ENCODE assay signal across 34 cellular contexts in genomic region chr15:60244813-60245212, GRCh38.
DNase-seq lines count a peak whose midpoint lies in the region; ATAC-seq, FAIRE-seq and TF ChIP-seq lines count a peak whose summit lies in the region.
"Had no signal": no experiment of that assay in that cellular context is flagged by ENCODE, and none has a peak within 500 bp of the region (broad histone marks: within the 10 kb centered on the region; RNA-seq: fewer than 3 reads in every experiment).

No MANE protein-coding gene starts in this region.

- intact Hi-C loops in left colon (cut with DNase I, micrococcal nuclease) = no loop called here

- no peaks in the 10 kb centered on the region for H3K9me3 ChIP-seq in A549
- no peaks in the 10 kb centered on the region for H3K9me3 ChIP-seq in HEK293 (ENCODE audit: control insufficient read depth, insufficient read depth, low read depth, low read length)
- H3K9me3 ChIP-seq: BE2C, BLaER1, Caco-2 had no signal

- no peak for DNase-seq in activated naive CD4-positive, alpha-beta T cell treated with anti-CD3 and anti-CD28 coated beads, Interleukin-2, amount 50 U/mL, for 72 hours (ENCODE audit: low spot score in 2 of 2)
- DNase-seq in A549 (ENCODE audit: low read depth in 1 of 2, low spot score in 1 of 2) (no peak), left colon (no peak)
- DNase-seq in T-helper 2 cell treated with Interferon-gamma antibody and Interleukin-4, amounts not matched to agents 5 μg/mL and 100 μg/mL, for 36 hours (ENCODE audit: low spot score) = no peak
- DNase-seq: 8988T; ACHN; AML-193; BE2C; C1 segment of cervical spinal cord; Caco-2; Calu3; CD4-positive, alpha-beta memory T cell; CD4-positive, alpha-beta T cell; CD4-positive, CD25-positive, alpha-beta regulatory T cell; CD8-positive, alpha-beta memory T cell; CD8-positive, alpha-beta T cell; COR-L47; DMS 273 treated with DMSO at 0.1 percent for 48 hours; DMS153; DMS53; DMS79; DMS79 treated with DMSO at 0.1 percent for 48 hours; DND-41; EL had no signal

- TF ChIP-seq EP300 in A549 (IDR thresholded peaks at IDR 0.05) = no peak

- TF ChIP-seq POLR2A in A549 (IDR thresholded peaks at IDR 0.05; ENCODE audit: low read length) = no peak

- H3K4me3 ChIP-seq in A549 (no peak overlapping the region), HEK293 (ENCODE audit: low read depth, low read length) (no peak overlapping the region)
- H3K4me3 ChIP-seq: BLaER1; BLaER1 treated with 17β-estradiol and CSF1 and Interleukin-3, amounts not matched to agents 10 nM and 100 nM had no signal

- CTCF ChIA-PET in A549 (lab: Yijun Ruan, JAX) = no interaction called here
- CTCF ChIA-PET in HEK293 (lab: Yijun Ruan, JAX) = no interaction called here

- no peaks in the 10 kb centered on the region for H3K36me3 Mint-ChIP-seq in activated naive CD4-positive, alpha-beta T cell treated with anti-CD3 and anti-CD28 coated beads, Interleukin-2, amount 50 U/mL, for 24 hours
- H3K36me3 Mint-ChIP-seq in activated naive CD4-positive, alpha-beta T cell treated with anti-CD3 and anti-CD28 coated beads, Interleukin-2, amount 50 U/mL, for 72 hours = peaks cover 0 to 4% of the 10 kb centered on the region in 2 donors
- no peaks in the 10 kb centered on the region for H3K36me3 Mint-ChIP-seq in T-helper 2 cell treated with Interferon-gamma antibody and Interleukin-4, amounts not matched to agents 5 μg/mL and 100 μg/mL, for 36 hours (ENCODE audit: low read depth)
- H3K36me3 Mint-ChIP-seq: CD14-positive monocyte; CD4-positive, alpha-beta memory T cell; CD4-positive, CD25-positive, alpha-beta regulatory T cell; CD8-positive, alpha-beta memory T cell; CD8-positive, alpha-beta T cell had no signal

- no peaks in the 10 kb centered on the region for H3K4me1 Mint-ChIP-seq in activated naive CD4-positive, alpha-beta T cell treated with anti-CD3 and anti-CD28 coated beads, Interleukin-2, amount 50 U/mL, for 24 hours
- no peaks in the 10 kb centered on the region for H3K4me1 Mint-ChIP-seq in T-helper 2 cell treated with Interferon-gamma antibody and Interleukin-4, amounts not matched to agents 5 μg/mL and 100 μg/mL, for 36 hours (ENCODE audit: low read depth)
- H3K4me1 Mint-ChIP-seq: B cell; CD14-positive monocyte; CD4-positive, alpha-beta memory T cell; CD4-positive, CD25-positive, alpha-beta regulatory T cell; CD8-positive, alpha-beta memory T cell had no signal

- ATAC-seq in activated naive CD4-positive, alpha-beta T cell treated with anti-CD3 and anti-CD28 coated beads, Interleukin-2, amount 50 U/mL, for 72 hours = no peak
- ATAC-seq in A549 (no peak), left colon (no peak)
- ATAC-seq: CD8-positive, alpha-beta T cell had no signal

- no peaks in the 10 kb centered on the region for H3K36me3 ChIP-seq in HEK293 (ENCODE audit: control insufficient read depth in 2 of 2, insufficient read depth in 1 of 2, low read length in 2 of 2)
- H3K36me3 ChIP-seq: BE2C; BLaER1; BLaER1 treated with 17β-estradiol and CSF1 and Interleukin-3, amounts not matched to agents 10 nM and 100 nM had no signal

- no peaks in the 10 kb centered on the region for H3K9me3 Mint-ChIP-seq in activated naive CD4-positive, alpha-beta T cell treated with anti-CD3 and anti-CD28 coated beads, Interleukin-2, amount 50 U/mL, for 24 hours
- peaks cover 2 to 3% of the 10 kb centered on the region in 2 donors for H3K9me3 Mint-ChIP-seq in activated naive CD4-positive, alpha-beta T cell treated with anti-CD3 and anti-CD28 coated beads, Interleukin-2, amount 50 U/mL, for 72 hours
- no peaks in the 10 kb centered on the region for H3K9me3 Mint-ChIP-seq in T-helper 2 cell treated with Interferon-gamma antibody and Interleukin-4, amounts not matched to agents 5 μg/mL and 100 μg/mL, for 36 hours
- H3K9me3 Mint-ChIP-seq: CD8-positive, alpha-beta T cell had no signal

- peak; percentile 61 for FAIRE-seq in A549 (lab: Jason Lieb, UNC)
- FAIRE-seq: A204.1, D721Med had no signal

- no peak overlapping the region for H3K27ac ChIP-seq in A549
- H3K27ac ChIP-seq in HEK293 (ENCODE audit: extremely low read depth, low read depth, low read length) = no peak overlapping the region
- H3K27ac ChIP-seq: 22Rv1; BLaER1; BLaER1 treated with 17β-estradiol and CSF1 and Interleukin-3, amounts not matched to agents 10 nM and 100 nM; C4-2B had no signal

- no peak for TF ChIP-seq CTCF in A549 (IDR thresholded peaks at IDR 0.05)
- no peak for TF ChIP-seq CTCF in HEK293 (tag by site-specific recombination; IDR thresholded peaks at IDR 0.05)

- no peak for TF ChIP-seq RAD21 in A549 (conservative IDR thresholded peaks at IDR 0.05 in 1 of 2, IDR thresholded peaks at IDR 0.05 in 1 of 2)

- POLR2A ChIA-PET in A549 (lab: Yijun Ruan, JAX) = no interaction called here
- POLR2A ChIA-PET in HEK293 (lab: Yijun Ruan, JAX) = no interaction called here

- H3K4me2 ChIP-seq in A549 = no peak overlapping the region
- H3K4me2 ChIP-seq: BLaER1; BLaER1 treated with 17β-estradiol and CSF1 and Interleukin-3, amounts not matched to agents 10 nM and 100 nM had no signal

- H3K4me1 ChIP-seq in A549 (no peaks in the 10 kb centered on the region), HEK293 (ENCODE audit: control insufficient read depth, insufficient read depth, low read length) (no peaks in the 10 kb centered on the region)
- H3K4me1 ChIP-seq: BE2C; BLaER1; BLaER1 treated with 17β-estradiol and CSF1 and Interleukin-3, amounts not matched to agents 10 nM and 100 nM; Caco-2 had no signal

- H3K27ac Mint-ChIP-seq in activated naive CD4-positive, alpha-beta T cell treated with anti-CD3 and anti-CD28 coated beads, Interleukin-2, amount 50 U/mL, for 24 hours = peak overlapping the region; percentile 60
- no peak overlapping the region for H3K27ac Mint-ChIP-seq in activated naive CD4-positive, alpha-beta T cell treated with anti-CD3 and anti-CD28 coated beads, Interleukin-2, amount 50 U/mL, for 72 hours
- H3K27ac Mint-ChIP-seq in T-helper 2 cell treated with Interferon-gamma antibody and Interleukin-4, amounts not matched to agents 5 μg/mL and 100 μg/mL, for 36 hours = no peak overlapping the region
- H3K27ac Mint-ChIP-seq: B cell; CD14-positive monocyte; CD4-positive, alpha-beta memory T cell; CD4-positive, alpha-beta T cell; CD4-positive, CD25-positive, alpha-beta regulatory T cell; CD8-positive, alpha-beta memory T cell; CD8-positive, alpha-beta T cell had no signal

- H3K4me3 Mint-ChIP-seq in activated naive CD4-positive, alpha-beta T cell treated with anti-CD3 and anti-CD28 coated beads, Interleukin-2, amount 50 U/mL, for 24 hours = no peak overlapping the region
- H3K4me3 Mint-ChIP-seq in T-helper 2 cell treated with Interferon-gamma antibody and Interleukin-4, amounts not matched to agents 5 μg/mL and 100 μg/mL, for 36 hours = no peak overlapping the region
- H3K4me3 Mint-ChIP-seq: B cell; CD14-positive monocyte; CD4-positive, alpha-beta memory T cell; CD4-positive, alpha-beta T cell; CD4-positive, CD25-positive, alpha-beta regulatory T cell; CD8-positive, alpha-beta memory T cell; CD8-positive, alpha-beta T cell had no signal

- H3K27me3 Mint-ChIP-seq in activated naive CD4-positive, alpha-beta T cell treated with anti-CD3 and anti-CD28 coated beads, Interleukin-2, amount 50 U/mL, for 24 hours = peaks cover 13% of the 10 kb centered on the region
- peaks cover 54% of the 10 kb centered on the region for H3K27me3 Mint-ChIP-seq in T-helper 2 cell treated with Interferon-gamma antibody and Interleukin-4, amounts not matched to agents 5 μg/mL and 100 μg/mL, for 36 hours (ENCODE audit: low read depth)

TF ChIP-seq in A549, 52 proteins besides CTCF, POLR2A, EP300 and RAD21:
- no peak for TF ChIP-seq BCL3 (IDR thresholded peaks at IDR 0.05)

TF ChIP-seq in HEK293, 187 proteins besides CTCF, POLR2A, EP300 and RAD21:
- TF ChIP-seq ZNF747 (tag by site-specific recombination; IDR thresholded peaks at IDR 0.05) (no peak), GLIS2 (tag by site-specific recombination; IDR thresholded peaks at IDR 0.05) (no peak), ZNF521 (tag by site-specific recombination; IDR thresholded peaks at IDR 0.05) (no peak), ZNF558 (tag by site-specific recombination; IDR thresholded peaks at IDR 0.05) (peak; percentile 96)
TF ChIP-seq in HEK293: peak in this region for 1.
